In genomic region chr16:16008666-16009065, GRCh38 we compare ENCODE assay signal across 29 cellular contexts. TPM values are rescaled to one million over a fixed set of nuclear protein-coding genes. Genes with fewer than 3 reads are reported as not detected.
DNase-seq lines count a peak whose midpoint lies in the region; ATAC-seq and TF ChIP-seq lines count a peak whose summit lies in the region.
"Had no signal": no experiment of that assay in that cellular context is flagged by ENCODE, and none has a peak within 500 bp of the region (broad histone marks: within the 10 kb centered on the region; RNA-seq: fewer than 3 reads in every experiment).

No MANE protein-coding gene starts in this region.

- peaks cover 45% of the 10 kb centered on the region for H3K79me2 ChIP-seq in OCI-LY7 (ENCODE audit: insufficient read depth, low read depth, low read length)

- no peaks in the 10 kb centered on the region for H4K20me1 ChIP-seq in OCI-LY7 (ENCODE audit: insufficient read depth, low read length)

- no peak for DNase-seq in activated naive CD4-positive, alpha-beta T cell treated with anti-CD3 and anti-CD28 coated beads, Interleukin-2, amount 50 U/mL, for 72 hours (ENCODE audit: low spot score in 2 of 2)
- DNase-seq in activated naive CD4-positive, alpha-beta T cell treated with anti-CD3 and anti-CD28 coated beads for 36 hours, result no peak
- DNase-seq in OCI-LY7 (ENCODE audit: low spot score), result peak; percentile 55
- no peak for DNase-seq in naive B cell
- DNase-seq in naive thymus-derived CD4-positive, alpha-beta T cell, result no peak
- DNase-seq in NCI-H1694 (lab: John Stamatoyannopoulos, UW), result no peak
- DNase-seq: activated CD4-positive, alpha-beta T cell treated with anti-CD3 and anti-CD28 coated beads, Interleukin-2, amount 50 U/mL, for 4 hours; activated naive CD4-positive, alpha-beta T cell treated with anti-CD3 and anti-CD28 coated beads, Interleukin-2, amount 50 U/mL, for 16 hours; activated T-cell treated with anti-CD3 and anti-CD28 coated beads, Interleukin-2, amount 50 U/mL, for 72 hours; CD8-positive, alpha-beta memory T cell; DMS153; effector CD4-positive, alpha-beta T cell; GF-D8; MG63; mucosa of descending colon; NCI-H2081; NCI-H2227 treated with DMSO at 0.1 percent for 48 hours; nephron progenitor cell; SK-N-SH; uterus had no signal

- no TSS peak for BruUV-seq in OCI-LY7 (replicated peaks; lab: Mats Ljungman, UMichigan)

- H3K9me3 ChIP-seq in OCI-LY7 (ENCODE audit: low read length), result peaks cover 6% of the 10 kb centered on the region; the same call in 1 of the 2 replicates
- no peaks in the 10 kb centered on the region for H3K9me3 ChIP-seq in naive thymus-derived CD4-positive, alpha-beta T cell (ENCODE audit: control insufficient read depth in 2 of 3, low read length in 3 of 3)
- H3K9me3 ChIP-seq: breast epithelium, heart left ventricle, MG63, mucosa of descending colon, right atrium auricular region, SK-N-SH, suprapubic skin, uterus had no signal

- H3K36me3 Mint-ChIP-seq in activated naive CD4-positive, alpha-beta T cell treated with anti-CD3 and anti-CD28 coated beads, Interleukin-2, amount 50 U/mL, for 72 hours, result peaks cover 10 to 46% of the 10 kb centered on the region in 2 donors
- H3K36me3 Mint-ChIP-seq in activated naive CD4-positive, alpha-beta T cell treated with anti-CD3 and anti-CD28 coated beads for 36 hours (ENCODE audit: low read depth), result peaks cover 42% of the 10 kb centered on the region
- H3K36me3 Mint-ChIP-seq in naive B cell, result peaks cover 0 to 9% of the 10 kb centered on the region in 2 donors
- peaks cover 13 to 48% (median 32%) of the 10 kb centered on the region in 5 donors for H3K36me3 Mint-ChIP-seq in naive thymus-derived CD4-positive, alpha-beta T cell

- peaks cover 17% of the 10 kb centered on the region for H3K4me1 Mint-ChIP-seq in activated naive CD4-positive, alpha-beta T cell treated with anti-CD3 and anti-CD28 coated beads for 36 hours (ENCODE audit: low read depth)
- peaks cover 28 to 45% (median 42%) of the 10 kb centered on the region in 3 donors for H3K4me1 Mint-ChIP-seq in naive B cell
- H3K4me1 Mint-ChIP-seq in naive thymus-derived CD4-positive, alpha-beta T cell, result peaks cover 15 to 38% (median 18%) of the 10 kb centered on the region in 7 donors

- H3K4me2 ChIP-seq in OCI-LY7 (ENCODE audit: low read length), result peak overlapping the region; percentile 80
- H3K4me2 ChIP-seq: SK-N-SH had no signal

- no peaks in the 10 kb centered on the region for H3K9me3 Mint-ChIP-seq in activated naive CD4-positive, alpha-beta T cell treated with anti-CD3 and anti-CD28 coated beads, Interleukin-2, amount 50 U/mL, for 72 hours
- H3K9me3 Mint-ChIP-seq in activated naive CD4-positive, alpha-beta T cell treated with anti-CD3 and anti-CD28 coated beads for 36 hours, result no peaks in the 10 kb centered on the region
- H3K9me3 Mint-ChIP-seq in naive B cell, result peaks cover 0 to 6% (median 0%) of the 10 kb centered on the region in 7 donors
- H3K9me3 Mint-ChIP-seq in naive thymus-derived CD4-positive, alpha-beta T cell, result peaks cover 0 to 8% (median 0%) of the 10 kb centered on the region in 11 donors
- H3K9me3 Mint-ChIP-seq: nephron progenitor cell had no signal

- H3K27ac Mint-ChIP-seq in activated naive CD4-positive, alpha-beta T cell treated with anti-CD3 and anti-CD28 coated beads, Interleukin-2, amount 50 U/mL, for 72 hours, result peak overlapping the region; percentile 31 to 44
- no peak overlapping the region for H3K27ac Mint-ChIP-seq in activated naive CD4-positive, alpha-beta T cell treated with anti-CD3 and anti-CD28 coated beads for 36 hours
- peak overlapping the region; percentile 66 to 96 (median 88) for H3K27ac Mint-ChIP-seq in naive B cell
- H3K27ac Mint-ChIP-seq in naive thymus-derived CD4-positive, alpha-beta T cell, result peak overlapping the region in 3 of 9 donors; percentile 47 to 66 (median 56)

- intact Hi-C loops in activated naive CD4-positive, alpha-beta T cell treated with anti-CD3 and anti-CD28 coated beads for 36 hours (cut with micrococcal nuclease), result no loop called here
- intact Hi-C loops in OCI-LY7 (cut with micrococcal nuclease; ENCODE audit: unreplicated experiment), result loop anchor here (1.0 to 5.0 kb wide), 4 partner anchors 58 to 121 kb away; partner anchors contain the start of gene CEP20
- intact Hi-C loops in naive thymus-derived CD4-positive, alpha-beta T cell (cut with micrococcal nuclease), result no loop called here

- peak overlapping the region; percentile 98 for H3K27ac ChIP-seq in OCI-LY7 (ENCODE audit: low read depth, low read length, poor library complexity, severe bottlenecking)
- H3K27ac ChIP-seq in naive thymus-derived CD4-positive, alpha-beta T cell (ENCODE audit: low read depth, low read length), result no peak overlapping the region
- H3K27ac ChIP-seq: breast epithelium, parathyroid adenoma, right atrium auricular region, suprapubic skin, uterus had no signal

- no peak overlapping the region for H2AFZ ChIP-seq in OCI-LY7 (ENCODE audit: low read length)
- H2AFZ ChIP-seq: parathyroid adenoma had no signal

- no peak for ATAC-seq in activated naive CD4-positive, alpha-beta T cell treated with anti-CD3 and anti-CD28 coated beads, Interleukin-2, amount 50 U/mL, for 72 hours
- ATAC-seq in naive B cell (ENCODE audit: low read depth in 2 of 2) (no peak), HG02623 (IDR thresholded peaks at IDR 0.05; ENCODE audit: unreplicated experiment) (no peak)
- no peak for ATAC-seq in naive thymus-derived CD4-positive, alpha-beta T cell
- ATAC-seq in activated CD4-positive, CD25-positive, alpha-beta regulatory T cell treated with anti-CD3 and anti-CD28 coated beads, Interleukin-2, amount 50 U/mL, for 24 hours, result no peak
- ATAC-seq: activated T-cell treated with anti-CD3 and anti-CD28 coated beads, Interleukin-2, amount 50 U/mL, for 72 hours; K562; mucosa of descending colon had no signal

- peaks cover 50% of the 10 kb centered on the region for H3K4me1 ChIP-seq in OCI-LY7 (ENCODE audit: insufficient read depth, low read length, poor library complexity, severe bottlenecking)
- H3K4me1 ChIP-seq in naive thymus-derived CD4-positive, alpha-beta T cell (ENCODE audit: control insufficient read depth in 2 of 2, insufficient read depth in 2 of 2, low read length in 2 of 2), result peaks cover 0 to 2% of the 10 kb centered on the region in 2 donors
- H3K4me1 ChIP-seq: breast epithelium, parathyroid adenoma, right atrium auricular region, suprapubic skin, uterus had no signal

- H3K4me3 ChIP-seq in OCI-LY7 (ENCODE audit: low read depth, low read length, poor library complexity, severe bottlenecking), result peak overlapping the region; percentile 53
- H3K4me3 ChIP-seq in naive thymus-derived CD4-positive, alpha-beta T cell (ENCODE audit: low read length), result no peak overlapping the region
- H3K4me3 ChIP-seq: breast epithelium, heart left ventricle, K562, lung, MG63, mucosa of descending colon, right atrium auricular region, suprapubic skin, uterus had no signal

- POLR2A ChIA-PET in OCI-LY7 (lab: Charles Lee), result interaction anchor here (0.6 to 2.6 kb wide), 9 partner anchors 10 to 356 kb away, joined by 3 to 14 read pairs (median 5); partner anchors contain the start of gene CEP20
- POLR2A ChIA-PET in naive thymus-derived CD4-positive, alpha-beta T cell (lab: Charles Lee), result no interaction called here

- no peak overlapping the region for H3K4me3 Mint-ChIP-seq in activated naive CD4-positive, alpha-beta T cell treated with anti-CD3 and anti-CD28 coated beads for 36 hours
- H3K4me3 Mint-ChIP-seq in naive B cell, result peak overlapping the region in 6 of 8 donors; percentile 15 to 80 (median 64)
- H3K4me3 Mint-ChIP-seq in naive thymus-derived CD4-positive, alpha-beta T cell, result no peak overlapping the region
- H3K4me3 Mint-ChIP-seq: activated T-cell treated with anti-CD3 and anti-CD28 coated beads, Interleukin-2, amount 50 U/mL, for 72 hours; CD8-positive, alpha-beta memory T cell; nephron progenitor cell had no signal

- peaks cover 52% of the 10 kb centered on the region for H3K36me3 ChIP-seq in OCI-LY7 (ENCODE audit: insufficient read depth, low read length)
- peaks cover 0 to 39% (median 6%) of the 10 kb centered on the region in 3 experiments for H3K36me3 ChIP-seq in naive thymus-derived CD4-positive, alpha-beta T cell (ENCODE audit: control insufficient read depth in 2 of 3, insufficient read depth in 3 of 3, low read length in 3 of 3)
- H3K36me3 ChIP-seq: breast epithelium, right atrium auricular region, uterus had no signal

- no peaks in the 10 kb centered on the region for H3K9me2 ChIP-seq in OCI-LY7 (ENCODE audit: insufficient read depth, low read length)
- H3K9me2 ChIP-seq: SK-N-SH had no signal

- no peaks in the 10 kb centered on the region for H3K27me3 ChIP-seq in naive thymus-derived CD4-positive, alpha-beta T cell (ENCODE audit: control insufficient read depth in 2 of 2, insufficient read depth in 2 of 2, low read length in 2 of 2)
- H3K27me3 ChIP-seq: breast epithelium, heart left ventricle, MG63, right atrium auricular region, suprapubic skin, uterus had no signal

- H3K27me3 Mint-ChIP-seq in activated naive CD4-positive, alpha-beta T cell treated with anti-CD3 and anti-CD28 coated beads for 36 hours (ENCODE audit: low read depth), result no peaks in the 10 kb centered on the region
- no peaks in the 10 kb centered on the region for H3K27me3 Mint-ChIP-seq in naive B cell
- H3K27me3 Mint-ChIP-seq in naive thymus-derived CD4-positive, alpha-beta T cell, result no peaks in the 10 kb centered on the region
- H3K27me3 Mint-ChIP-seq: CD8-positive, alpha-beta memory T cell had no signal

- CTCF ChIA-PET in activated naive CD4-positive, alpha-beta T cell treated with anti-CD3 and anti-CD28 coated beads for 36 hours (lab: Charles Lee), result interaction anchor here (0.5 kb wide), 1 partner anchor 63 kb away, joined by 4 read pairs; no protein-coding TSS in a partner anchor
- CTCF ChIA-PET in OCI-LY7 (lab: Charles Lee; ENCODE audit: unreplicated experiment), result interaction anchor here (1.0 to 1.5 kb wide), 2 partner anchors 14 kb away, joined by 3 read pairs; no protein-coding TSS in a partner anchor
- CTCF ChIA-PET in naive thymus-derived CD4-positive, alpha-beta T cell (lab: Charles Lee), result no interaction called here

- no peak for TF ChIP-seq CTCF in OCI-LY7 (conservative IDR thresholded peaks at IDR 0.05; ENCODE audit: low read length)

RNA-seq across cellular contexts. Expression of gene ABCC1, which starts 59.2 kb away (rescaled TPM):
- total RNA-seq in activated naive CD4-positive, alpha-beta T cell treated with anti-CD3 and anti-CD28 coated beads, Interleukin-2, amount 50 U/mL, for 72 hours, result 10 to 100 TPM; 51.8 to 66.9 TPM
- total RNA-seq in activated naive CD4-positive, alpha-beta T cell treated with anti-CD3 and anti-CD28 coated beads for 36 hours, result 10 to 100 TPM; 40.3 to 41.0 TPM
- total RNA-seq in OCI-LY7 (2014; rRNA removed; shearing (Covaris generic)), result 39.9 and 43.3 TPM in 2 replicates
- 71.8 and 72.8 TPM in 2 replicates for total RNA-seq in OCI-LY7 (2022)
- 1 to 10 TPM; 2.9 to 9.0 (median 5.3) TPM for polyA plus RNA-seq in naive B cell (ENCODE audit: low read depth in 6 of 6)
- 10 to 100 TPM; 57.3 to 95.8 (median 64.1) TPM for total RNA-seq in naive thymus-derived CD4-positive, alpha-beta T cell
- polyA plus RNA-seq in naive thymus-derived CD4-positive, alpha-beta T cell, result 1 to 10 TPM; 4.8 to 7.9 TPM

Comparison
In these comparisons a context has a peak if more than half of its experiments do, and no peak if none do; other contexts are left out.
1. H3K4me3 Mint-ChIP-seq: peak in naive B cell (6 of 8); none in activated naive CD4-positive, alpha-beta T cell treated with anti-CD3 and anti-CD28 coated beads for 36 hours (single experiment) and naive thymus-derived CD4-positive, alpha-beta T cell (0 of 10).